ENCODE assay signal across 22 cellular contexts in the genomic region with DNA sequence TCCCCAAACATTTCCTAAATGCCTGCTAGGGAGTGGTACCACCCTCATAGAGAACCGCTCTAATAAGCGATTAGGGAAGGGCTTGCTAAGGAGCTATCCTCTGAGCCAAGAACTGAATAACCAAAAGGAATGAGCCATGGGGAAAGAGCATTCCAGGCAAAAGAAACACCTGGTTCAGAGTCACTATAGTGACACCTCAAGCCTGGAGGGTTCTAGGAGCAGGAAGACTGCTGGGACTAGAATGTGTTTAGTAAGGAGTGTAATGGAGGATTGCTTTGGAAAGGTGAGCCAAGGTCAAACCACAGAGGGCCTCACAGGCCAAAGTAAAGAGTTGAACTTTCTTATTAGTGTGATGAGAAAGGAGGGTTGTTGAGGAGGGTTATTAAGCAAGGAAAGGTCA.
"Had no signal": no experiment of that assay in that cellular context is flagged by ENCODE, and none has a peak within 500 bp of the region (broad histone marks: within the 10 kb centered on the region; RNA-seq: fewer than 3 reads in every experiment).

No MANE protein-coding gene starts in this region.

- ATAC-seq: activated CD8-positive, alpha-beta T cell treated with anti-CD3 and anti-CD28 coated beads, Interleukin-2, amount 10 ng/mL, durations not matched to agents 7 days and 5 days; activated naive CD8-positive, alpha-beta T cell treated with anti-CD3 and anti-CD28 coated beads, Interleukin-2, amount 50 U/mL, for 24 hours; gastrocnemius medialis; heart left ventricle; left cardiac atrium; naive thymus-derived CD4-positive, alpha-beta T cell; stimulated activated naive CD8-positive, alpha-beta T cell treated with anti-CD3 and anti-CD28 coated beads, Interleukin-15, Interleukin-2, amounts not matched to agents 100 U/mL and 50 U/mL, for 24 hours had no signal

- H3K4me1 Mint-ChIP-seq: activated naive CD8-positive, alpha-beta T cell treated with anti-CD3 and anti-CD28 coated beads, Interleukin-2, amount 50 U/mL, for 24 hours; central memory CD8-positive, alpha-beta T cell; naive thymus-derived CD4-positive, alpha-beta T cell had no signal

- H3K27ac Mint-ChIP-seq: activated CD8-positive, alpha-beta T cell treated with anti-CD3 and anti-CD28 coated beads, Interleukin-2, amount 10 ng/mL, durations not matched to agents 7 days and 5 days; activated naive CD8-positive, alpha-beta T cell treated with anti-CD3 and anti-CD28 coated beads, Interleukin-2, amount 50 U/mL, for 24 hours; activated T-helper 1 cell treated with anti-CD3 and anti-CD28 coated beads, Interleukin-12 subunit alpha, Interleukin-12 subunit beta, Interleukin-2, Interleukin-4 antibody, amounts not matched to agents 30 ng/mL and 10 ng/mL and 1 ng/mL, durations not matched to agents 14 hours and 24 hours and 36 hours; naive thymus-derived CD4-positive, alpha-beta T cell; progenitor cell of endocrine pancreas had no signal

- H3K27me3 Mint-ChIP-seq: progenitor cell of endocrine pancreas had no signal

- H3K27me3 ChIP-seq: brain microvascular endothelial cell, colonic mucosa, gastrocnemius medialis, right atrium auricular region had no signal

- DNase-seq: activated CD4-positive, alpha-beta T cell treated with anti-CD3 and anti-CD28 coated beads for 1 hour; activated CD4-positive, alpha-beta T cell treated with anti-CD3 and anti-CD28 coated beads, Interleukin-2, amount 50 U/mL, for 1 hour; activated CD8-positive, alpha-beta T cell treated with anti-CD3 and anti-CD28 coated beads, Interleukin-2, amount 10 ng/mL, durations not matched to agents 7 days and 5 days; activated gamma-delta T cell; activated naive CD4-positive, alpha-beta T cell treated with anti-CD3 and anti-CD28 coated beads, Interleukin-2, amount 50 U/mL, for 16 hours; activated naive CD8-positive, alpha-beta T cell treated with anti-CD3 and anti-CD28 coated beads, Interleukin-2, amount 50 U/mL, for 24 hours; anterior cingulate cortex; brain microvascular endothelial cell; colonic mucosa; gastrocnemius medialis; heart left ventricle; left cardiac atrium; naive thymus-derived CD4-positive, alpha-beta T cell; stimulated activated CD4-positive, alpha-beta T cell treated with anti-CD3 and anti-CD28 coated beads, Interleukin-4, amount 100 ng/mL, for 24 hours; stimulated activated naive CD8-positive, alpha-beta T cell treated with anti-CD3 and anti-CD28 coated beads, Interleukin-15, Interleukin-2, amounts not matched to agents 100 U/mL and 50 U/mL, for 24 hours; T-helper 9 cell had no signal

- H3K4me3 Mint-ChIP-seq: activated CD8-positive, alpha-beta T cell treated with anti-CD3 and anti-CD28 coated beads, Interleukin-2, amount 10 ng/mL, durations not matched to agents 7 days and 5 days; activated naive CD8-positive, alpha-beta T cell treated with anti-CD3 and anti-CD28 coated beads, Interleukin-2, amount 50 U/mL, for 24 hours; activated T-helper 1 cell treated with anti-CD3 and anti-CD28 coated beads, Interleukin-12 subunit alpha, Interleukin-12 subunit beta, Interleukin-2, Interleukin-4 antibody, amounts not matched to agents 30 ng/mL and 10 ng/mL and 1 ng/mL, durations not matched to agents 14 hours and 24 hours and 36 hours; central memory CD8-positive, alpha-beta T cell; naive thymus-derived CD4-positive, alpha-beta T cell had no signal

- H3K36me3 ChIP-seq: brain microvascular endothelial cell, colonic mucosa, gastrocnemius medialis, heart left ventricle, right atrium auricular region had no signal

- H3K4me1 ChIP-seq: colonic mucosa, gastrocnemius medialis, heart left ventricle, right atrium auricular region had no signal

- H3K9me3 Mint-ChIP-seq: activated naive CD8-positive, alpha-beta T cell treated with anti-CD3 and anti-CD28 coated beads, Interleukin-2, amount 50 U/mL, for 24 hours; activated T-helper 1 cell treated with anti-CD3 and anti-CD28 coated beads, Interleukin-12 subunit alpha, Interleukin-12 subunit beta, Interleukin-2, Interleukin-4 antibody, amounts not matched to agents 30 ng/mL and 10 ng/mL and 1 ng/mL, durations not matched to agents 14 hours and 24 hours and 36 hours; central memory CD8-positive, alpha-beta T cell; naive thymus-derived CD4-positive, alpha-beta T cell had no signal

- H3K9me3 ChIP-seq: colonic mucosa, gastrocnemius medialis, heart left ventricle, right atrium auricular region had no signal

- FAIRE-seq: islet of Langerhans, urothelium cell line had no signal

- H3K36me3 Mint-ChIP-seq: naive thymus-derived CD4-positive, alpha-beta T cell had no signal

- H3K4me3 ChIP-seq: colonic mucosa, gastrocnemius medialis, heart left ventricle, right atrium auricular region had no signal

- H3K27ac ChIP-seq: brain microvascular endothelial cell, colonic mucosa, gastrocnemius medialis, heart left ventricle, right atrium auricular region had no signal
